9 cellular contexts compared by ENCODE assay signal in genomic region chr6:170224694-170225660, GRCh38.
DNase-seq lines count a peak whose midpoint lies in the region; ATAC-seq and TF ChIP-seq lines count a peak whose summit lies in the region.
"Had no signal": no experiment of that assay in that cellular context is flagged by ENCODE, and none has a peak within 500 bp of the region (broad histone marks: within the 10 kb centered on the region; RNA-seq: fewer than 3 reads in every experiment).

No MANE protein-coding gene starts in this region.

- WGBS in esophagus, 2 donors, result 46 to 48% methylated on average over 23 of the region's 23 CpGs

- no peaks in the 10 kb centered on the region for H3K27me3 ChIP-seq in esophagus (ENCODE audit: control insufficient read depth in 1 of 2, insufficient read depth in 2 of 2, low read length in 2 of 2)
- H3K27me3 ChIP-seq: vagina had no signal

- no peak overlapping the region for H3K4me3 Mint-ChIP-seq in progenitor cell of endocrine pancreas (ENCODE audit: low read depth)

- CTCF ChIA-PET in HEK293T (lab: Yijun Ruan, JAX), result interaction anchor here (0.7 kb wide), 1 partner anchor 1317 kb away, joined by 4 read pairs; no protein-coding TSS in a partner anchor

- H3K9me3 Mint-ChIP-seq in progenitor cell of endocrine pancreas (ENCODE audit: low read depth), result no peaks in the 10 kb centered on the region

- peak overlapping the region; percentile 65 to 85 for H3K27ac ChIP-seq in esophagus (ENCODE audit: low read depth in 2 of 2, low read length in 1 of 2)
- H3K27ac ChIP-seq: vagina had no signal

- TF ChIP-seq CTCF in progenitor cell of endocrine pancreas (IDR thresholded peaks at IDR 0.05; ENCODE audit: unreplicated experiment), result no peak

- no peaks in the 10 kb centered on the region for H3K36me3 Mint-ChIP-seq in progenitor cell of endocrine pancreas (ENCODE audit: insufficient read depth)

- H3K27ac Mint-ChIP-seq in progenitor cell of endocrine pancreas, result peak overlapping the region; percentile 42

- H3K4me3 ChIP-seq in esophagus (ENCODE audit: low read depth in 1 of 2, low read length in 2 of 2), result no peak overlapping the region
- H3K4me3 ChIP-seq: vagina had no signal

- POLR2A ChIA-PET in HEK293T (lab: Yijun Ruan, JAX), result no interaction called here

- H3K27me3 Mint-ChIP-seq in progenitor cell of endocrine pancreas, result peaks cover 16% of the 10 kb centered on the region

- peaks cover 7 to 28% of the 10 kb centered on the region in 2 donors for H3K4me1 ChIP-seq in esophagus (ENCODE audit: control insufficient read depth in 2 of 2, insufficient read depth in 2 of 2, low read length in 1 of 2)

- H3K4me1 Mint-ChIP-seq in progenitor cell of endocrine pancreas (ENCODE audit: low read depth), result peaks cover 31% of the 10 kb centered on the region

- no peak for ATAC-seq in GM21360 (IDR thresholded peaks at IDR 0.05; ENCODE audit: unreplicated experiment)
- ATAC-seq in GM21390 (IDR thresholded peaks at IDR 0.05; ENCODE audit: unreplicated experiment), result no peak

- no peaks in the 10 kb centered on the region for H3K36me3 ChIP-seq in esophagus (ENCODE audit: control insufficient read depth in 2 of 2, insufficient read depth in 2 of 2, low read length in 1 of 2)
- H3K36me3 ChIP-seq: vagina had no signal

- no peaks in the 10 kb centered on the region for H3K9me3 ChIP-seq in esophagus (ENCODE audit: control insufficient read depth in 2 of 2, insufficient read depth in 1 of 2, low read depth in 1 of 2, low read length in 1 of 2)
- H3K9me3 ChIP-seq: vagina had no signal

- DNase-seq in ELF-1 (ENCODE audit: low read depth, low spot score) (peak; percentile 88), NCI-H2171 treated with DMSO at 0.1 percent for 48 hours (lab: John Stamatoyannopoulos, UW) (peak; percentile 84), progenitor cell of endocrine pancreas (ENCODE audit: low spot score, unreplicated experiment) (no peak), iPS-NIHi11 (ENCODE audit: low spot score) (no peak), HEK293T (ENCODE audit: extremely low spot score) (no peak)

TF ChIP-seq in HEK293T, 16 proteins besides CTCF, POLR2A, EP300 and RAD21:
- TF ChIP-seq L3MBTL2 (conservative IDR thresholded peaks at IDR 0.05) (no peak), BHLHE40 (IDR thresholded peaks at IDR 0.05; ENCODE audit: borderline replicate concordance) (no peak), ARNT (IDR thresholded peaks at IDR 0.05) (no peak), LEF1 (IDR thresholded peaks at IDR 0.05; ENCODE audit: borderline replicate concordance) (no peak), CTBP1 (IDR thresholded peaks at IDR 0.05; ENCODE audit: borderline replicate concordance) (no peak), SUZ12 (IDR thresholded peaks at IDR 0.05) (no peak), TARDBP (IDR thresholded peaks at IDR 0.05) (no peak), SP1 (IDR thresholded peaks at IDR 0.05) (no peak), PKNOX1 (IDR thresholded peaks at IDR 0.05) (no peak)

Comparison
In these comparisons a context has a peak if more than half of its experiments do, and no peak if none do; other contexts are left out.
1. DNase-seq: peak in ELF-1 (single experiment) and NCI-H2171 treated with DMSO at 0.1 percent for 48 hours (single experiment); none in progenitor cell of endocrine pancreas (single experiment), iPS-NIHi11 (single experiment) and HEK293T (single experiment).